ENCODE assay signal across 30 cellular contexts in genomic region chr4:96473246-96473645, GRCh38.
"Had no signal": no experiment of that assay in that cellular context is flagged by ENCODE, and none has a peak within 500 bp of the region (broad histone marks: within the 10 kb centered on the region; RNA-seq: fewer than 3 reads in every experiment).

No MANE protein-coding gene starts in this region.

- H3K4me1 ChIP-seq: esophagus muscularis mucosa, foreskin keratinocyte, heart left ventricle, right lobe of liver, testis, transverse colon had no signal

- H3K4me3 Mint-ChIP-seq: activated CD4-positive, alpha-beta memory T cell treated with anti-CD3 and anti-CD28 coated beads, Interleukin-2, amount 10 ng/mL, durations not matched to agents 7 days and 5 days; activated CD4-positive, alpha-beta T cell treated with anti-CD3 and anti-CD28 coated beads, Interleukin-2, amount 10 ng/mL, durations not matched to agents 7 days and 5 days; activated naive CD4-positive, alpha-beta T cell treated with anti-CD3 and anti-CD28 coated beads, Interleukin-2, amount 10 ng/mL, durations not matched to agents 7 days and 5 days; activated naive CD8-positive, alpha-beta T cell treated with anti-CD3 and anti-CD28 coated beads, Interleukin-2, amount 10 ng/mL, durations not matched to agents 7 days and 5 days; activated T-cell treated with anti-CD3 and anti-CD28 coated beads, Interleukin-2, amount 50 U/mL, for 24 hours; effector memory CD8-positive, alpha-beta T cell; natural killer cell treated with Interleukin-12 subunit alpha and Interleukin-12 subunit beta and Interleukin-15 and Interleukin-18, amount 100 ng/mL, for 72 hours; WTC11 had no signal

- H3K9me3 ChIP-seq: esophagus muscularis mucosa, mucosa of descending colon, right lobe of liver, testis, transverse colon had no signal

- FAIRE-seq: astrocyte, endothelial cell of umbilical vein, urothelium cell line had no signal

- H3K27ac Mint-ChIP-seq: activated CD4-positive, alpha-beta memory T cell treated with anti-CD3 and anti-CD28 coated beads, Interleukin-2, amount 10 ng/mL, durations not matched to agents 7 days and 5 days; activated CD4-positive, alpha-beta T cell treated with anti-CD3 and anti-CD28 coated beads, Interleukin-2, amount 10 ng/mL, durations not matched to agents 7 days and 5 days; activated naive CD4-positive, alpha-beta T cell treated with anti-CD3 and anti-CD28 coated beads, Interleukin-2, amount 10 ng/mL, durations not matched to agents 7 days and 5 days; activated naive CD8-positive, alpha-beta T cell treated with anti-CD3 and anti-CD28 coated beads, Interleukin-2, amount 10 ng/mL, durations not matched to agents 7 days and 5 days; activated T-cell treated with anti-CD3 and anti-CD28 coated beads, Interleukin-2, amount 50 U/mL, for 24 hours; effector memory CD8-positive, alpha-beta T cell; natural killer cell treated with Interleukin-12 subunit alpha and Interleukin-12 subunit beta and Interleukin-15 and Interleukin-18, amount 100 ng/mL, for 72 hours; WTC11 had no signal

- H3K36me3 ChIP-seq: brain microvascular endothelial cell, esophagus muscularis mucosa, heart left ventricle, right lobe of liver, transverse colon had no signal

- H3K27ac ChIP-seq: brain microvascular endothelial cell, esophagus muscularis mucosa, foreskin keratinocyte, heart left ventricle, right lobe of liver, testis, transverse colon had no signal

- H3K27me3 Mint-ChIP-seq: activated CD4-positive, alpha-beta memory T cell treated with anti-CD3 and anti-CD28 coated beads, Interleukin-2, amount 10 ng/mL, durations not matched to agents 7 days and 5 days; activated CD4-positive, alpha-beta T cell treated with anti-CD3 and anti-CD28 coated beads, Interleukin-2, amount 10 ng/mL, durations not matched to agents 7 days and 5 days; activated naive CD4-positive, alpha-beta T cell treated with anti-CD3 and anti-CD28 coated beads, Interleukin-2, amount 10 ng/mL, durations not matched to agents 7 days and 5 days; activated naive CD8-positive, alpha-beta T cell treated with anti-CD3 and anti-CD28 coated beads, Interleukin-2, amount 10 ng/mL, durations not matched to agents 7 days and 5 days; activated T-cell treated with anti-CD3 and anti-CD28 coated beads, Interleukin-2, amount 50 U/mL, for 24 hours; effector memory CD8-positive, alpha-beta T cell; natural killer cell treated with Interleukin-12 subunit alpha and Interleukin-12 subunit beta and Interleukin-15 and Interleukin-18, amount 100 ng/mL, for 72 hours had no signal

- H3K4me1 Mint-ChIP-seq: activated CD4-positive, alpha-beta memory T cell treated with anti-CD3 and anti-CD28 coated beads, Interleukin-2, amount 10 ng/mL, durations not matched to agents 7 days and 5 days; activated CD4-positive, alpha-beta T cell treated with anti-CD3 and anti-CD28 coated beads, Interleukin-2, amount 10 ng/mL, durations not matched to agents 7 days and 5 days; activated naive CD4-positive, alpha-beta T cell treated with anti-CD3 and anti-CD28 coated beads, Interleukin-2, amount 10 ng/mL, durations not matched to agents 7 days and 5 days; activated naive CD8-positive, alpha-beta T cell treated with anti-CD3 and anti-CD28 coated beads, Interleukin-2, amount 10 ng/mL, durations not matched to agents 7 days and 5 days had no signal

- H3K27me3 ChIP-seq: brain microvascular endothelial cell, esophagus muscularis mucosa, foreskin keratinocyte, heart left ventricle, right lobe of liver, testis, transverse colon had no signal

- H3K9me3 Mint-ChIP-seq: activated naive CD8-positive, alpha-beta T cell treated with anti-CD3 and anti-CD28 coated beads, Interleukin-2, amount 10 ng/mL, durations not matched to agents 7 days and 5 days; activated T-cell treated with anti-CD3 and anti-CD28 coated beads, Interleukin-2, amount 50 U/mL, for 24 hours had no signal

- H3K36me3 Mint-ChIP-seq: activated naive CD4-positive, alpha-beta T cell treated with anti-CD3 and anti-CD28 coated beads, Interleukin-2, amount 10 ng/mL, durations not matched to agents 7 days and 5 days; activated naive CD8-positive, alpha-beta T cell treated with anti-CD3 and anti-CD28 coated beads, Interleukin-2, amount 10 ng/mL, durations not matched to agents 7 days and 5 days; natural killer cell treated with Interleukin-12 subunit alpha and Interleukin-12 subunit beta and Interleukin-15 and Interleukin-18, amount 100 ng/mL, for 72 hours had no signal

- H3K4me3 ChIP-seq: esophagus muscularis mucosa, heart left ventricle, lung, mucosa of descending colon, right lobe of liver, testis, transverse colon had no signal

- DNase-seq: activated CD4-positive, alpha-beta memory T cell treated with anti-CD3 and anti-CD28 coated beads, Interleukin-2, amount 10 ng/mL, durations not matched to agents 7 days and 5 days; activated CD4-positive, alpha-beta T cell treated with anti-CD3 and anti-CD28 coated beads for 1 hour; activated CD4-positive, alpha-beta T cell treated with anti-CD3 and anti-CD28 coated beads, Interleukin-2, amount 10 ng/mL, durations not matched to agents 7 days and 5 days; activated CD8-positive, alpha-beta memory T cell treated with anti-CD3 and anti-CD28 coated beads, Interleukin-2, amount 50 U/mL, for 48 hours; activated gamma-delta T cell; activated naive CD4-positive, alpha-beta T cell treated with anti-CD3 and anti-CD28 coated beads, Interleukin-2, amount 10 ng/mL, durations not matched to agents 7 days and 5 days; activated naive CD8-positive, alpha-beta T cell treated with anti-CD3 and anti-CD28 coated beads, Interleukin-2, amount 10 ng/mL, durations not matched to agents 7 days and 5 days; activated T-cell treated with anti-CD3 and anti-CD28 coated beads, Interleukin-2, amount 50 U/mL, for 24 hours; amniotic stem cell; brain microvascular endothelial cell; cortex of kidney; effector memory CD8-positive, alpha-beta T cell; foreskin keratinocyte; heart left ventricle; mucosa of descending colon; right lobe of liver; stimulated activated CD4-positive, alpha-beta T cell treated with anti-CD3 and anti-CD28 coated beads, Interleukin-12 subunit alpha, Interleukin-12 subunit beta, amount 100 ng/mL, for 4 hours; stimulated activated CD4-positive, alpha-beta T cell treated with anti-CD3 and anti-CD28 coated beads, Interleukin-4, amount 100 ng/mL, for 1 hour; stimulated activated naive CD8-positive, alpha-beta T cell treated with anti-CD3 and anti-CD28 coated beads, Interleukin-15, Interleukin-2, amounts not matched to agents 100 U/mL and 50 U/mL, for 24 hours; T1000; testis; transverse colon had no signal

- ATAC-seq: effector memory CD8-positive, alpha-beta T cell; foreskin keratinocyte; heart left ventricle; left lobe of liver; mucosa of descending colon; natural killer cell treated with Interleukin-12 subunit alpha and Interleukin-12 subunit beta and Interleukin-15 and Interleukin-18, amount 100 ng/mL, for 72 hours; right lobe of liver; stimulated activated naive CD8-positive, alpha-beta T cell treated with anti-CD3 and anti-CD28 coated beads, Interleukin-15, Interleukin-2, amounts not matched to agents 100 U/mL and 50 U/mL, for 24 hours; WTC11 had no signal
